In the genomic region with DNA sequence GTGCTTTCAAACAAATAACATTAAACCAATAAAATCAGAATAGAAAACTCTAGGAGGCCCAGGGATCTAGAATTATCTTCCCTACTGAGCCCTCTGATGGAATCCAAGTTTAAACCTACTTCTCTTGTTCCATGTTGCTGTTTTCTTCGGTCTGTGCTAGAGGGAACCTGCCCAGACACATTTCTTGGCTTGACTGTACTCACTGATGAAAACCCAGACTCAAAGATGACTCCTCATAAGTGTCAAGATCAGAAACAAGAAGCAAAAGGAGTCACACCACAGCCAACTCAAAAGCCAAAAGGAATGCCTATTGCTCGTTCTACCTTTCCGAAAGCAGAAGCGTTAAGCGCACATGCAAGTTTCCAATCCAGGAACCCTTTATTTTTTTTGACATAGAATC, we compare ENCODE assay signal across 13 cellular contexts. TPM values are rescaled to one million over a fixed set of nuclear protein-coding genes. Genes with fewer than 3 reads are reported as not detected.
DNase-seq lines count a peak whose midpoint lies in the region; ATAC-seq lines count a peak whose summit lies in the region.
"Had no signal": no experiment of that assay in that cellular context is flagged by ENCODE, and none has a peak within 500 bp of the region (broad histone marks: within the 10 kb centered on the region; RNA-seq: fewer than 3 reads in every experiment).

No MANE protein-coding gene starts in this region.

- H3K4me1 ChIP-seq in naive thymus-derived CD4-positive, alpha-beta T cell (ENCODE audit: control insufficient read depth in 2 of 2, insufficient read depth in 2 of 2, low read length in 2 of 2), result no peaks in the 10 kb centered on the region

- CTCF ChIA-PET in naive thymus-derived CD4-positive, alpha-beta T cell (lab: Charles Lee), result no interaction called here

- no peaks in the 10 kb centered on the region for H3K9me3 Mint-ChIP-seq in activated T-cell treated with anti-CD3 and anti-CD28 coated beads, Interleukin-2, amount 50 U/mL, for 72 hours
- no peaks in the 10 kb centered on the region for H3K9me3 Mint-ChIP-seq in activated T-cell treated with anti-CD3 and anti-CD28 coated beads, Interleukin-2, amount 50 U/mL, for 4 hours
- H3K9me3 Mint-ChIP-seq in memory B cell, result peaks cover 2% of the 10 kb centered on the region
- peaks cover 0 to 9% (median 0%) of the 10 kb centered on the region in 11 donors for H3K9me3 Mint-ChIP-seq in naive thymus-derived CD4-positive, alpha-beta T cell

- no peak overlapping the region for H3K4me3 ChIP-seq in naive thymus-derived CD4-positive, alpha-beta T cell (ENCODE audit: low read length)
- H3K4me3 ChIP-seq: lung had no signal

- no peaks in the 10 kb centered on the region for H3K9me3 ChIP-seq in naive thymus-derived CD4-positive, alpha-beta T cell (ENCODE audit: control insufficient read depth in 2 of 3, low read length in 3 of 3)

- H3K4me3 Mint-ChIP-seq in activated T-cell treated with anti-CD3 and anti-CD28 coated beads, Interleukin-2, amount 50 U/mL, for 72 hours, result no peak overlapping the region
- no peak overlapping the region for H3K4me3 Mint-ChIP-seq in activated T-cell treated with anti-CD3 and anti-CD28 coated beads, Interleukin-2, amount 50 U/mL, for 4 hours
- no peak overlapping the region for H3K4me3 Mint-ChIP-seq in memory B cell
- H3K4me3 Mint-ChIP-seq in naive thymus-derived CD4-positive, alpha-beta T cell, result no peak overlapping the region

- peaks cover 8% of the 10 kb centered on the region for H3K4me1 Mint-ChIP-seq in activated T-cell treated with anti-CD3 and anti-CD28 coated beads, Interleukin-2, amount 50 U/mL, for 72 hours (ENCODE audit: low read depth)
- H3K4me1 Mint-ChIP-seq in activated T-cell treated with anti-CD3 and anti-CD28 coated beads, Interleukin-2, amount 50 U/mL, for 4 hours (ENCODE audit: low read depth), result peaks cover 6% of the 10 kb centered on the region
- H3K4me1 Mint-ChIP-seq in memory B cell, result peaks cover 5% of the 10 kb centered on the region
- H3K4me1 Mint-ChIP-seq in naive thymus-derived CD4-positive, alpha-beta T cell, result peaks cover 2 to 24% (median 21%) of the 10 kb centered on the region in 7 donors

- POLR2A ChIA-PET in naive thymus-derived CD4-positive, alpha-beta T cell (lab: Charles Lee), result interaction anchor here (1.2 kb wide), 1 partner anchor 9 kb away, joined by 4 read pairs; no protein-coding TSS in a partner anchor

- intact Hi-C loops in naive thymus-derived CD4-positive, alpha-beta T cell (cut with micrococcal nuclease), result no loop called here

- H3K36me3 Mint-ChIP-seq in activated T-cell treated with anti-CD3 and anti-CD28 coated beads, Interleukin-2, amount 50 U/mL, for 72 hours (ENCODE audit: insufficient read depth in 2 of 2), result peaks cover 0 to 13% of the 10 kb centered on the region in 2 donors
- H3K36me3 Mint-ChIP-seq in activated T-cell treated with anti-CD3 and anti-CD28 coated beads, Interleukin-2, amount 50 U/mL, for 4 hours (ENCODE audit: insufficient read depth), result peaks cover 27% of the 10 kb centered on the region
- peaks cover 23% of the 10 kb centered on the region for H3K36me3 Mint-ChIP-seq in memory B cell
- H3K36me3 Mint-ChIP-seq in naive thymus-derived CD4-positive, alpha-beta T cell, result peaks cover 6 to 34% (median 13%) of the 10 kb centered on the region in 5 donors

- H3K27ac ChIP-seq in caudate nucleus (ENCODE audit: low read depth, low read length) (peak overlapping the region; percentile 18), temporal lobe (ENCODE audit: low read depth, low read length) (peak overlapping the region; percentile 28)
- no peak overlapping the region for H3K27ac ChIP-seq in naive thymus-derived CD4-positive, alpha-beta T cell (ENCODE audit: low read depth, low read length)

- H3K27ac Mint-ChIP-seq in activated T-cell treated with anti-CD3 and anti-CD28 coated beads, Interleukin-2, amount 50 U/mL, for 72 hours, result peak overlapping the region; percentile 92
- H3K27ac Mint-ChIP-seq in memory B cell, result peak overlapping the region; percentile 40
- peak overlapping the region in 4 of 9 donors; percentile 10 to 53 (median 41) for H3K27ac Mint-ChIP-seq in naive thymus-derived CD4-positive, alpha-beta T cell

- no peaks in the 10 kb centered on the region for H3K27me3 Mint-ChIP-seq in activated T-cell treated with anti-CD3 and anti-CD28 coated beads, Interleukin-2, amount 50 U/mL, for 72 hours (ENCODE audit: low read depth)
- no peaks in the 10 kb centered on the region for H3K27me3 Mint-ChIP-seq in activated T-cell treated with anti-CD3 and anti-CD28 coated beads, Interleukin-2, amount 50 U/mL, for 4 hours (ENCODE audit: low read depth)
- H3K27me3 Mint-ChIP-seq in memory B cell, result no peaks in the 10 kb centered on the region
- H3K27me3 Mint-ChIP-seq in naive thymus-derived CD4-positive, alpha-beta T cell, result no peaks in the 10 kb centered on the region

- ATAC-seq in activated T-cell treated with anti-CD3 and anti-CD28 coated beads, Interleukin-2, amount 50 U/mL, for 72 hours (replicated peaks in 1 of 2), result peak in 1 of 2 donors; percentile 32
- no peak for ATAC-seq in activated T-cell treated with anti-CD3 and anti-CD28 coated beads, Interleukin-2, amount 50 U/mL, for 4 hours
- no peak for ATAC-seq in memory B cell (ENCODE audit: low read depth)
- ATAC-seq in GM19328 (IDR thresholded peaks at IDR 0.05; ENCODE audit: unreplicated experiment), result no peak
- no peak for ATAC-seq in naive thymus-derived CD4-positive, alpha-beta T cell

- no peak for DNase-seq in activated T-cell treated with anti-CD3 and anti-CD28 coated beads, Interleukin-2, amount 50 U/mL, for 72 hours
- no peak for DNase-seq in activated T-cell treated with anti-CD3 and anti-CD28 coated beads, Interleukin-2, amount 50 U/mL, for 4 hours
- DNase-seq in caudate nucleus (lab: John Stamatoyannopoulos, UW) (no peak), memory B cell (ENCODE audit: low spot score in 2 of 2) (no peak), OCI-M2 (lab: John Stamatoyannopoulos, UW; ENCODE audit: unreplicated experiment) (no peak)
- no peak for DNase-seq in naive thymus-derived CD4-positive, alpha-beta T cell
- DNase-seq: Karpas-422; NCI-H526 treated with DMSO at 0.1 percent for 48 hours; stimulated activated CD4-positive, alpha-beta T cell treated with anti-CD3 and anti-CD28 coated beads, Interleukin-2, amount 100 ng/mL, for 48 hours; T-helper 1 cell had no signal

- no peaks in the 10 kb centered on the region for H3K27me3 ChIP-seq in naive thymus-derived CD4-positive, alpha-beta T cell (ENCODE audit: control insufficient read depth in 2 of 2, insufficient read depth in 2 of 2, low read length in 2 of 2)

- peaks cover 0 to 36% (median 7%) of the 10 kb centered on the region in 3 experiments for H3K36me3 ChIP-seq in naive thymus-derived CD4-positive, alpha-beta T cell (ENCODE audit: control insufficient read depth in 2 of 3, insufficient read depth in 3 of 3, low read length in 3 of 3)

RNA-seq across cellular contexts. Expression of gene SCAP, which starts 31.6 kb away (rescaled TPM):
- total RNA-seq in activated T-cell treated with anti-CD3 and anti-CD28 coated beads, Interleukin-2, amount 50 U/mL, for 72 hours, result 10 to 100 TPM; 57.3 to 60.4 TPM
- total RNA-seq in activated T-cell treated with anti-CD3 and anti-CD28 coated beads, Interleukin-2, amount 50 U/mL, for 4 hours, result 10 to 100 TPM; 71.8 to 91.5 (median 90.1) TPM
- total RNA-seq in temporal lobe, result 45.7 TPM
- total RNA-seq in naive thymus-derived CD4-positive, alpha-beta T cell, result 10 to 100 TPM; 80.6 to 95.4 (median 92.9) TPM
- 10 to 100 TPM; 34.5 to 70.6 TPM for polyA plus RNA-seq in naive thymus-derived CD4-positive, alpha-beta T cell
